9 cellular contexts compared by ENCODE assay signal in the genomic region with DNA sequence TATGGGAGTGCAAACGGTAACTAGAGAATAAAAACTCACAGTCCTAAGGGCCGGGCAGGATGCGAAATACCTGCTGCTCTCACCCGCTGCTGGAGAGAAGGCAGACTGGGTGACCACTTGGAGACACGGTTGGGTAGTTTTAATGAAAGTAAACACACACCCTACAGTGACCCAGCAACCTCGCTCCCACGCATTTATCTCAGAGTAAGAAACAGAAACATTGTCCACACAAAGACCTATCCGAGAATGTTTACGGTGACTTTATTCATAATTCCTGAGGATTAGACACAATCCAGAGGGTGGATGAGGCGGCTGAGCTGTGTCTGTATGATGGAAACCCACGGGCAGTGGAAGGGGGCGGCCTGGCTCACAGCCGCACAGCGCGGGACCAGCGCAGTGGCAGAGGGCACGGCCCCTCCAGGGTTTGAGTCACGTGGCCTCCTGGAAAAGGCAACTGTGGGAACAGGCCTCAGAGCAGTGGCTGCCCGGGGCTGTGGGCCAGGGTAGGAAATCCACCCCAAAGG.
DNase-seq lines count a peak whose midpoint lies in the region; ATAC-seq and TF ChIP-seq lines count a peak whose summit lies in the region.
"Had no signal": no experiment of that assay in that cellular context is flagged by ENCODE, and none has a peak within 500 bp of the region (broad histone marks: within the 10 kb centered on the region; RNA-seq: fewer than 3 reads in every experiment).

No MANE protein-coding gene starts in this region.

- peak overlapping the region in 7 of 10 donors; percentile 8 to 73 (median 56) for H3K4me3 Mint-ChIP-seq in naive thymus-derived CD8-positive, alpha-beta T cell
- no peak overlapping the region for H3K4me3 Mint-ChIP-seq in GM23338

- POLR2A ChIA-PET in naive thymus-derived CD8-positive, alpha-beta T cell (lab: Charles Lee), result interaction anchor here (0.7 kb wide), 1 partner anchor 29 kb away, joined by 3 read pairs; no protein-coding TSS in a partner anchor

- no peaks in the 10 kb centered on the region for H3K27me3 Mint-ChIP-seq in naive thymus-derived CD8-positive, alpha-beta T cell
- peaks cover 17% of the 10 kb centered on the region for H3K27me3 Mint-ChIP-seq in GM23338 (ENCODE audit: insufficient read depth, low read depth, poor library complexity)

- H3K4me3 ChIP-seq in gastrocnemius medialis (no peak overlapping the region), GM23338 (no peak overlapping the region)

- no peaks in the 10 kb centered on the region for H3K9me3 ChIP-seq in gastrocnemius medialis

- H3K27ac ChIP-seq in gastrocnemius medialis (no peak overlapping the region), GM23338 (ENCODE audit: low read depth) (no peak overlapping the region)

- no peaks in the 10 kb centered on the region for H3K9me2 ChIP-seq in GM23338 (ENCODE audit: insufficient read depth)

- H3F3A ChIP-seq in GM23338 (replicated peaks; ENCODE audit: low read depth), result no peaks in the 10 kb centered on the region

- H3K36me3 ChIP-seq in gastrocnemius medialis (peaks cover 0 to 13% of the 10 kb centered on the region in 2 donors), GM23338 (ENCODE audit: insufficient read depth) (no peaks in the 10 kb centered on the region)

- in situ Hi-C loops in GM13977 (cut with MboI; ENCODE audit: low pct_unique_long_range_greater_than_20kb, low sequenced_read_pairs, unreplicated experiment) (no loop called here), gastrocnemius medialis (cut with MboI; ENCODE audit: low sequenced_read_pairs in 4 of 4) (no loop called here)

- H3K36me3 Mint-ChIP-seq in naive thymus-derived CD8-positive, alpha-beta T cell, result peaks cover 0 to 80% (median 19%) of the 10 kb centered on the region in 3 donors
- H3K36me3 Mint-ChIP-seq in GM23338 (ENCODE audit: low read depth), result peaks cover 6% of the 10 kb centered on the region; the same call in 2 of the 3 replicates

- H3K4me2 ChIP-seq in GM23338, result no peak overlapping the region

- peaks cover 6 to 7% of the 10 kb centered on the region in 2 donors for H3K4me1 ChIP-seq in gastrocnemius medialis
- H3K4me1 ChIP-seq in GM23338 (ENCODE audit: insufficient read depth), result 0 out of 2 replicates have a peak, but pooled peaks cover 3% of the 10 kb centered on the region

- DNase-seq in GM13977 (ENCODE audit: low spot score) (peak; percentile 84), NCI-H69 (lab: John Stamatoyannopoulos, UW) (peak; percentile 71), NCI-H1048 (lab: John Stamatoyannopoulos, UW) (no peak), gastrocnemius medialis (no peak), GM23338 (ENCODE audit: low spot score) (no peak), HK-2 (ENCODE audit: unreplicated experiment) (no peak)
- no peak for DNase-seq in naive thymus-derived CD8-positive, alpha-beta T cell

- H2AFZ ChIP-seq in GM23338, result no peak overlapping the region

- intact Hi-C loops in gastrocnemius medialis (cut with DNase I; ENCODE audit: low total_unique reads), result no loop called here

- peaks cover 0 to 3% (median 0%) of the 10 kb centered on the region in 9 donors for H3K9me3 Mint-ChIP-seq in naive thymus-derived CD8-positive, alpha-beta T cell
- H3K9me3 Mint-ChIP-seq in GM23338, result no peaks in the 10 kb centered on the region; the same call in 1 of the 3 replicates

- peaks cover 38 to 80% (median 75%) of the 10 kb centered on the region in 4 donors for H3K4me1 Mint-ChIP-seq in naive thymus-derived CD8-positive, alpha-beta T cell
- H3K4me1 Mint-ChIP-seq in GM23338, result peaks cover 18% of the 10 kb centered on the region

- no peak for TF ChIP-seq POLR2A in gastrocnemius medialis (IDR thresholded peaks at IDR 0.05)

- no peaks in the 10 kb centered on the region for H3K27me3 ChIP-seq in gastrocnemius medialis
- no peaks in the 10 kb centered on the region for H3K27me3 ChIP-seq in GM23338 (ENCODE audit: insufficient read depth)

- H4K20me1 ChIP-seq in GM23338 (replicated peaks; ENCODE audit: insufficient read depth), result no peaks in the 10 kb centered on the region; the same call in 1 of the 2 replicates

- H3K27ac Mint-ChIP-seq in naive thymus-derived CD8-positive, alpha-beta T cell, result peak overlapping the region; percentile 22 to 90 (median 68)
- H3K27ac Mint-ChIP-seq in GM23338, result no peak overlapping the region

- TF ChIP-seq CTCF in GM13977 (IDR thresholded peaks at IDR 0.05; ENCODE audit: extremely low read depth, insufficient read depth, missing control alignments) (no peak), gastrocnemius medialis (IDR thresholded peaks at IDR 0.05 in 4 of 5, conservative IDR thresholded peaks at IDR 0.05 in 1 of 5) (no peak), GM23338 (conservative IDR thresholded peaks at IDR 0.05; ENCODE audit: low read depth in 2 of 2) (no peak)

- ATAC-seq in GM21723 (IDR thresholded peaks at IDR 0.05; ENCODE audit: unreplicated experiment) (peak; percentile 92), gastrocnemius medialis (no peak), GM23338 (no peak)
- ATAC-seq in naive thymus-derived CD8-positive, alpha-beta T cell, result no peak
- ATAC-seq: HCT116 had no signal

- H3K79me2 ChIP-seq in GM23338 (replicated peaks; ENCODE audit: insufficient read depth), result peaks cover 13% of the 10 kb centered on the region

TF ChIP-seq in GM23338, 12 proteins besides CTCF, POLR2A, EP300 and RAD21 (continues in another document):
- TF ChIP-seq JUNB (IDR thresholded peaks at IDR 0.05; ENCODE audit: unreplicated experiment), result no peak
- TF ChIP-seq, protein P1, sequence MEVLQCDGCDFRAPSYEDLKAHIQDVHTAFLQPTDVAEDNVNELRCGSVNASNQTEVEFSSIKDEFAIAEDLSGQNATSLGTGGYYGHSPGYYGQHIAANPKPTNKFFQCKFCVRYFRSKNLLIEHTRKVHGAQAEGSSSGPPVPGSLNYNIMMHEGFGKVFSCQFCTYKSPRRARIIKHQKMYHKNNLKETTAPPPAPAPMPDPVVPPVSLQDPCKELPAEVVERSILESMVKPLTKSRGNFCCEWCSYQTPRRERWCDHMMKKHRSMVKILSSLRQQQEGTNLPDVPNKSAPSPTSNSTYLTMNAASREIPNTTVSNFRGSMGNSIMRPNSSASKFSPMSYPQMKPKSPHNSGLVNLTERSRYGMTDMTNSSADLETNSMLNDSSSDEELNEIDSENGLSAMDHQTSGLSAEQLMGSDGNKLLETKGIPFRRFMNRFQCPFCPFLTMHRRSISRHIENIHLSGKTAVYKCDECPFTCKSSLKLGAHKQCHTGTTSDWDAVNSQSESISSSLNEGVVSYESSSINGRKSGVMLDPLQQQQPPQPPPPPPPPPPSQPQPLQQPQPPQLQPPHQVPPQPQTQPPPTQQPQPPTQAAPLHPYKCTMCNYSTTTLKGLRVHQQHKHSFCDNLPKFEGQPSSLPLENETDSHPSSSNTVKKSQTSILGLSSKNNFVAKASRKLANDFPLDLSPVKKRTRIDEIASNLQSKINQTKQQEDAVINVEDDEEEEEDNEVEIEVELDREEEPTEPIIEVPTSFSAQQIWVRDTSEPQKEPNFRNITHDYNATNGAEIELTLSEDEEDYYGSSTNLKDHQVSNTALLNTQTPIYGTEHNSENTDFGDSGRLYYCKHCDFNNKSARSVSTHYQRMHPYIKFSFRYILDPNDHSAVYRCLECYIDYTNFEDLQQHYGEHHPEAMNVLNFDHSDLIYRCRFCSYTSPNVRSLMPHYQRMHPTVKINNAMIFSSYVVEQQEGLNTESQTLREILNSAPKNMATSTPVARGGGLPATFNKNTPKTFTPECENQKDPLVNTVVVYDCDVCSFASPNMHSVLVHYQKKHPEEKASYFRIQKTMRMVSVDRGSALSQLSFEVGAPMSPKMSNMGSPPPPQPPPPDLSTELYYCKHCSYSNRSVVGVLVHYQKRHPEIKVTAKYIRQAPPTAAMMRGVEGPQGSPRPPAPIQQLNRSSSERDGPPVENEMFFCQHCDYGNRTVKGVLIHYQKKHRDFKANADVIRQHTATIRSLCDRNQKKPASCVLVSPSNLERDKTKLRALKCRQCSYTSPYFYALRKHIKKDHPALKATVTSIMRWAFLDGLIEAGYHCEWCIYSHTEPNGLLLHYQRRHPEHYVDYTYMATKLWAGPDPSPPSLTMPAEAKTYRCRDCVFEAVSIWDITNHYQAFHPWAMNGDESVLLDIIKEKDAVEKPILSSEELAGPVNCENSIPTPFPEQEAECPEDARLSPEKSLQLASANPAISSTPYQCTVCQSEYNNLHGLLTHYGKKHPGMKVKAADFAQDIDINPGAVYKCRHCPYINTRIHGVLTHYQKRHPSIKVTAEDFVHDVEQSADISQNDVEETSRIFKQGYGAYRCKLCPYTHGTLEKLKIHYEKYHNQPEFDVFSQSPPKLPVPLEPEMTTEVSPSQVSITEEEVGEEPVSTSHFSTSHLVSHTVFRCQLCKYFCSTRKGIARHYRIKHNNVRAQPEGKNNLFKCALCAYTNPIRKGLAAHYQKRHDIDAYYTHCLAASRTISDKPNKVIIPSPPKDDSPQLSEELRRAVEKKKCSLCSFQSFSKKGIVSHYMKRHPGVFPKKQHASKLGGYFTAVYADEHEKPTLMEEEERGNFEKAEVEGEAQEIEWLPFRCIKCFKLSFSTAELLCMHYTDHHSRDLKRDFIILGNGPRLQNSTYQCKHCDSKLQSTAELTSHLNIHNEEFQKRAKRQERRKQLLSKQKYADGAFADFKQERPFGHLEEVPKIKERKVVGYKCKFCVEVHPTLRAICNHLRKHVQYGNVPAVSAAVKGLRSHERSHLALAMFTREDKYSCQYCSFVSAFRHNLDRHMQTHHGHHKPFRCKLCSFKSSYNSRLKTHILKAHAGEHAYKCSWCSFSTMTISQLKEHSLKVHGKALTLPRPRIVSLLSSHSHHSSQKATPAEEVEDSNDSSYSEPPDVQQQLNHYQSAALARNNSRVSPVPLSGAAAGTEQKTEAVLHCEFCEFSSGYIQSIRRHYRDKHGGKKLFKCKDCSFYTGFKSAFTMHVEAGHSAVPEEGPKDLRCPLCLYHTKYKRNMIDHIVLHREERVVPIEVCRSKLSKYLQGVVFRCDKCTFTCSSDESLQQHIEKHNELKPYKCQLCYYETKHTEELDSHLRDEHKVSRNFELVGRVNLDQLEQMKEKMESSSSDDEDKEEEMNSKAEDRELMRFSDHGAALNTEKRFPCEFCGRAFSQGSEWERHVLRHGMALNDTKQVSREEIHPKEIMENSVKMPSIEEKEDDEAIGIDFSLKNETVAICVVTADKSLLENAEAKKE (CRISPR knock-in tag; IDR thresholded peaks at IDR 0.05), result no peak
- TF ChIP-seq ZNF331 (CRISPR knock-in tag; IDR thresholded peaks at IDR 0.05; ENCODE audit: low read depth), result no peak
- no peak for TF ChIP-seq POLR2AphosphoS5 (IDR thresholded peaks at IDR 0.05; ENCODE audit: low read depth)
- TF ChIP-seq STAT1 (IDR thresholded peaks at IDR 0.05; ENCODE audit: unreplicated experiment), result no peak
- no peak for TF ChIP-seq ZNF114 (CRISPR knock-in tag; IDR thresholded peaks at IDR 0.05)

Comparison
In these comparisons a context has a peak if more than half of its experiments do, and no peak if none do; other contexts are left out.
1. DNase-seq: peak in GM13977 (single experiment) and NCI-H69 (single experiment); none in naive thymus-derived CD8-positive, alpha-beta T cell (0 of 10), NCI-H1048 (single experiment), gastrocnemius medialis (0 of 2), GM23338 (single experiment) and HK-2 (single experiment).